ENCODE assay signal across 8 cellular contexts in genomic region chr10:6667679-6668270, GRCh38.
DNase-seq lines count a peak whose midpoint lies in the region; ATAC-seq and TF ChIP-seq lines count a peak whose summit lies in the region.

No MANE protein-coding gene starts in this region.

- no peaks in the 10 kb centered on the region for H3K4me1 ChIP-seq in BE2C

- no peaks in the 10 kb centered on the region for H3K36me3 ChIP-seq in BE2C

- TF ChIP-seq CTCF in BE2C (IDR thresholded peaks at IDR 0.05; ENCODE audit: low read depth, low read length) (peak; percentile 70), GM13977 (IDR thresholded peaks at IDR 0.05; ENCODE audit: extremely low read depth, insufficient read depth, missing control alignments) (peak; percentile 52), RWPE1 (conservative IDR thresholded peaks at IDR 0.05; ENCODE audit: low read depth) (peak; percentile 71), nephron (IDR thresholded peaks at IDR 0.05; ENCODE audit: unreplicated experiment in 3 of 3) (peak; percentile 59 to 72 (median 69))

- H3K27me3 ChIP-seq in BE2C: no peaks in the 10 kb centered on the region

- no peaks in the 10 kb centered on the region for H3K27me3 Mint-ChIP-seq in nephron (ENCODE audit: low read depth)

- H3K27ac ChIP-seq in RWPE1: no peak overlapping the region

- no peak overlapping the region for H3K4me3 ChIP-seq in BE2C (ENCODE audit: low read depth, low read length)

- H3K27ac Mint-ChIP-seq in nephron: no peak overlapping the region

- CTCF ChIA-PET in RWPE1 (lab: Yijun Ruan, JAX): interaction anchor here (0.5 to 1.8 kb wide), 10 partner anchors 17 to 744 kb away, joined by 3 to 10 read pairs (median 4); no protein-coding TSS in a partner anchor

- H3K9me3 ChIP-seq in BE2C: no peaks in the 10 kb centered on the region

- H3K9me3 Mint-ChIP-seq in nephron: no peaks in the 10 kb centered on the region

- POLR2A ChIA-PET in RWPE1 (lab: Yijun Ruan, JAX; ENCODE audit: low non-redundant PET): no interaction called here

- H3K4me3 Mint-ChIP-seq in nephron: no peak overlapping the region

- H3K4me1 Mint-ChIP-seq in nephron: no peaks in the 10 kb centered on the region

- ATAC-seq in GM21360 (IDR thresholded peaks at IDR 0.05; ENCODE audit: unreplicated experiment) (no peak), HG03135 (IDR thresholded peaks at IDR 0.05; ENCODE audit: unreplicated experiment) (no peak)

- peak; percentile 23 for DNase-seq in BE2C
- DNase-seq in GM13977 (ENCODE audit: low spot score): no peak
- DNase-seq in RWPE1 (ENCODE audit: low spot score): peak; percentile 46
- peak; percentile 69 for DNase-seq in dermis blood vessel endothelial cell
- DNase-seq in DMS79 (lab: John Stamatoyannopoulos, UW): no peak

- H3K36me3 Mint-ChIP-seq in nephron (ENCODE audit: low read depth): no peaks in the 10 kb centered on the region

- in situ Hi-C loops in GM13977 (cut with MboI; ENCODE audit: low pct_unique_long_range_greater_than_20kb, low sequenced_read_pairs, unreplicated experiment): loop anchor here (25.0 kb wide), 2 partner anchors 255 to 745 kb away; partner anchors contain the start of gene SFMBT2

Comparison
In these comparisons a context has a peak if more than half of its experiments do, and no peak if none do; other contexts are left out.
1. DNase-seq: peak in BE2C (single experiment), RWPE1 (single experiment) and dermis blood vessel endothelial cell (single experiment); none in GM13977 (single experiment) and DMS79 (single experiment).
2. Peak in every context shown above with its lines, with median percentiles within 50 percentile points of each other: CTCF ChIP-seq.